12 cellular contexts compared by ENCODE assay signal in genomic region chr1:216034506-216034905, GRCh38.
DNase-seq lines count a peak whose midpoint lies in the region; TF ChIP-seq lines count a peak whose summit lies in the region.
"Had no signal": no experiment of that assay in that cellular context is flagged by ENCODE, and none has a peak within 500 bp of the region (broad histone marks: within the 10 kb centered on the region; RNA-seq: fewer than 3 reads in every experiment).

No MANE protein-coding gene starts in this region.

- DNase-seq in Caco-2 (peak; percentile 50 to 54), HEK293T (ENCODE audit: extremely low spot score) (peak; percentile 26), RKO (ENCODE audit: low spot score) (peak; percentile 18), kidney glomerular epithelial cell (lab: John Stamatoyannopoulos, UW) (peak; percentile 21), NCI-H2029 treated with DMSO at 0.1 percent for 48 hours (lab: John Stamatoyannopoulos, UW) (no peak)
- DNase-seq in activated T-helper 1 cell treated with anti-CD3 and anti-CD28 coated beads, Interleukin-12 subunit alpha, Interleukin-12 subunit beta, Interleukin-2, Interleukin-4 antibody, amounts not matched to agents 30 ng/mL and 10 ng/mL and 1 ng/mL, durations not matched to agents 14 hours and 24 hours and 36 hours (ENCODE audit: low spot score), result no peak
- no peak for DNase-seq in activated CD4-positive, alpha-beta T cell treated with anti-CD3 and anti-CD28 coated beads, Interleukin-2, amount 50 U/mL, for 1 hour
- DNase-seq in activated naive CD8-positive, alpha-beta T cell treated with anti-CD3 and anti-CD28 coated beads for 36 hours, result no peak
- DNase-seq: DMS79, erythroblast, NCI-H1930 had no signal

- no peak overlapping the region for H3K27ac Mint-ChIP-seq in Caco-2 (ENCODE audit: unreplicated experiment)
- H3K27ac Mint-ChIP-seq in activated T-helper 1 cell treated with anti-CD3 and anti-CD28 coated beads, Interleukin-12 subunit alpha, Interleukin-12 subunit beta, Interleukin-2, Interleukin-4 antibody, amounts not matched to agents 30 ng/mL and 10 ng/mL and 1 ng/mL, durations not matched to agents 14 hours and 24 hours and 36 hours, result no peak overlapping the region
- H3K27ac Mint-ChIP-seq in activated naive CD8-positive, alpha-beta T cell treated with anti-CD3 and anti-CD28 coated beads for 36 hours, result no peak overlapping the region

- H3K4me1 Mint-ChIP-seq in Caco-2 (ENCODE audit: low read depth, unreplicated experiment), result no peaks in the 10 kb centered on the region
- no peaks in the 10 kb centered on the region for H3K4me1 Mint-ChIP-seq in activated T-helper 1 cell treated with anti-CD3 and anti-CD28 coated beads, Interleukin-12 subunit alpha, Interleukin-12 subunit beta, Interleukin-2, Interleukin-4 antibody, amounts not matched to agents 30 ng/mL and 10 ng/mL and 1 ng/mL, durations not matched to agents 14 hours and 24 hours and 36 hours (ENCODE audit: low read depth)
- no peaks in the 10 kb centered on the region for H3K4me1 Mint-ChIP-seq in activated naive CD8-positive, alpha-beta T cell treated with anti-CD3 and anti-CD28 coated beads for 36 hours

- no peaks in the 10 kb centered on the region for H3K9me3 Mint-ChIP-seq in Caco-2 (ENCODE audit: unreplicated experiment)
- no peaks in the 10 kb centered on the region for H3K9me3 Mint-ChIP-seq in activated T-helper 1 cell treated with anti-CD3 and anti-CD28 coated beads, Interleukin-12 subunit alpha, Interleukin-12 subunit beta, Interleukin-2, Interleukin-4 antibody, amounts not matched to agents 30 ng/mL and 10 ng/mL and 1 ng/mL, durations not matched to agents 14 hours and 24 hours and 36 hours
- H3K9me3 Mint-ChIP-seq in activated naive CD8-positive, alpha-beta T cell treated with anti-CD3 and anti-CD28 coated beads for 36 hours, result peaks cover 10% of the 10 kb centered on the region

- no peak overlapping the region for H3K4me3 Mint-ChIP-seq in Caco-2 (ENCODE audit: unreplicated experiment)
- H3K4me3 Mint-ChIP-seq in activated T-helper 1 cell treated with anti-CD3 and anti-CD28 coated beads, Interleukin-12 subunit alpha, Interleukin-12 subunit beta, Interleukin-2, Interleukin-4 antibody, amounts not matched to agents 30 ng/mL and 10 ng/mL and 1 ng/mL, durations not matched to agents 14 hours and 24 hours and 36 hours, result no peak overlapping the region
- no peak overlapping the region for H3K4me3 Mint-ChIP-seq in activated naive CD8-positive, alpha-beta T cell treated with anti-CD3 and anti-CD28 coated beads for 36 hours

- CTCF ChIA-PET in Caco-2 (lab: Charles Lee), result no interaction called here
- CTCF ChIA-PET in HEK293T (lab: Yijun Ruan, JAX), result no interaction called here

- no peaks in the 10 kb centered on the region for H3K36me3 ChIP-seq in Caco-2 (ENCODE audit: control insufficient read depth, insufficient read depth, low read length)
- H3K36me3 ChIP-seq: tibial nerve had no signal

- H3K27me3 ChIP-seq in Caco-2 (replicated peaks; ENCODE audit: control insufficient read depth, insufficient read depth, low read length), result no peaks in the 10 kb centered on the region; the same call in 1 of the 2 replicates
- H3K27me3 ChIP-seq: tibial nerve had no signal

- no TSS peak for BruUV-seq in Caco-2 (replicated peaks; lab: Mats Ljungman, UMichigan)

- intact Hi-C loops in Caco-2 (cut with micrococcal nuclease; ENCODE audit: unreplicated experiment), result loop anchor here (1.0 to 5.0 kb wide), 7 partner anchors 85 to 528 kb away; no protein-coding TSS in a partner anchor
- intact Hi-C loops in activated T-helper 1 cell treated with anti-CD3 and anti-CD28 coated beads, Interleukin-12 subunit alpha, Interleukin-12 subunit beta, Interleukin-2, Interleukin-4 antibody, amounts not matched to agents 30 ng/mL and 10 ng/mL and 1 ng/mL, durations not matched to agents 14 hours and 24 hours and 36 hours (cut with micrococcal nuclease), result no loop called here

- no peaks in the 10 kb centered on the region for H3K27me3 Mint-ChIP-seq in Caco-2 (ENCODE audit: insufficient read depth, unreplicated experiment)
- no peaks in the 10 kb centered on the region for H3K27me3 Mint-ChIP-seq in activated T-helper 1 cell treated with anti-CD3 and anti-CD28 coated beads, Interleukin-12 subunit alpha, Interleukin-12 subunit beta, Interleukin-2, Interleukin-4 antibody, amounts not matched to agents 30 ng/mL and 10 ng/mL and 1 ng/mL, durations not matched to agents 14 hours and 24 hours and 36 hours (ENCODE audit: insufficient read depth)
- no peaks in the 10 kb centered on the region for H3K27me3 Mint-ChIP-seq in activated naive CD8-positive, alpha-beta T cell treated with anti-CD3 and anti-CD28 coated beads for 36 hours

- H3K9me3 ChIP-seq in Caco-2, result no peaks in the 10 kb centered on the region
- H3K9me3 ChIP-seq: tibial nerve had no signal

- no peaks in the 10 kb centered on the region for H3K4me1 ChIP-seq in Caco-2
- H3K4me1 ChIP-seq: tibial nerve had no signal

- H3K4me3 ChIP-seq in Caco-2 (ENCODE audit: low read depth, low read length), result no peak overlapping the region
- H3K4me3 ChIP-seq: tibial nerve had no signal

- POLR2A ChIA-PET in Caco-2 (lab: Charles Lee) (no interaction called here), HEK293T (lab: Yijun Ruan, JAX) (no interaction called here)

- H3K36me3 Mint-ChIP-seq in Caco-2 (ENCODE audit: insufficient read depth, unreplicated experiment), result no peaks in the 10 kb centered on the region
- H3K36me3 Mint-ChIP-seq in activated T-helper 1 cell treated with anti-CD3 and anti-CD28 coated beads, Interleukin-12 subunit alpha, Interleukin-12 subunit beta, Interleukin-2, Interleukin-4 antibody, amounts not matched to agents 30 ng/mL and 10 ng/mL and 1 ng/mL, durations not matched to agents 14 hours and 24 hours and 36 hours (ENCODE audit: low read depth), result no peaks in the 10 kb centered on the region
- no peaks in the 10 kb centered on the region for H3K36me3 Mint-ChIP-seq in activated naive CD8-positive, alpha-beta T cell treated with anti-CD3 and anti-CD28 coated beads for 36 hours

- peak; percentile 53 to 60 for TF ChIP-seq CTCF in Caco-2 (IDR thresholded peaks at IDR 0.05; ENCODE audit: insufficient read depth in 1 of 2, low read depth in 1 of 2, low read length in 1 of 2, severe bottlenecking in 1 of 2, unreplicated experiment in 1 of 2)

TF ChIP-seq in HEK293T, 16 proteins besides CTCF, POLR2A, EP300 and RAD21:
- no peak for TF ChIP-seq NFRKB (IDR thresholded peaks at IDR 0.05)
- TF ChIP-seq PKNOX1 (IDR thresholded peaks at IDR 0.05), result peak; percentile 37; the same call in 1 of the 2 replicates

Comparison
In these comparisons a context has a peak if more than half of its experiments do, and no peak if none do; other contexts are left out.
1. DNase-seq: peak in Caco-2 (2 of 2), HEK293T (single experiment), RKO (single experiment) and kidney glomerular epithelial cell (single experiment); none in activated T-helper 1 cell treated with anti-CD3 and anti-CD28 coated beads, Interleukin-12 subunit alpha, Interleukin-12 subunit beta, Interleukin-2, Interleukin-4 antibody, amounts not matched to agents 30 ng/mL and 10 ng/mL and 1 ng/mL, durations not matched to agents 14 hours and 24 hours and 36 hours (single experiment), activated CD4-positive, alpha-beta T cell treated with anti-CD3 and anti-CD28 coated beads, Interleukin-2, amount 50 U/mL, for 1 hour (single experiment), activated naive CD8-positive, alpha-beta T cell treated with anti-CD3 and anti-CD28 coated beads for 36 hours (single experiment) and NCI-H2029 treated with DMSO at 0.1 percent for 48 hours (single experiment).